ENCODE assay signal across 8 cellular contexts in the genomic region with DNA sequence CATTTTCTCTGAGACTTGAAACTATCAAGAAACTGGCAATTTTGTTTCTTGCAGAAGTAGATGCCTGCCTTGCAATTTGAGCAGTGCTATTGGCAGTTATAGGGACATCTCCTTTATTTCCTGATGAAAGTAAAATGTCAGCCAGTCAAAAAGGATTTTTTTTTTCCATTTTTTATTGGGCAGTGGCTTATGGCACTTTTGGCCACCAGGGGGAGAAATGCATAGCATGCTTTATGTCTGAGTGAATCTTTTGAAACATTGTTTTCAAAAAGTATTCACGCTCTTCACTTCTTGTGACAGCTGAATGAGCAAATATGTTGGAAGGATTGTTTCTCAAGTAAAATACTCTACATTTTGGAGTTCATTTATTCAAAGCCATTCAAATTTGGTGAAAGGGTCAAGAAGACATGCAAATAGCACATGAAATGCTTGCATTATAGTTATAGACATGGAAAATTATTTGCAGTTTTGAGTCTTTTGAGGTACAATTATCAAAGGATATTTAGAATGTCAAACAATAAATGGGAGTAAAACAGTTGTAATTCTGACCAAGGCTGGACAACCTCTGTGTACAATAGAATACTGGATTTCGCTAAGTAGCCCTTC.
DNase-seq lines count a peak whose midpoint lies in the region; ATAC-seq and TF ChIP-seq lines count a peak whose summit lies in the region.

No MANE protein-coding gene starts in this region.

- DNase-seq in GM04504 (ENCODE audit: low read depth), result peak; percentile 13
- DNase-seq in NCI-H510A treated with DMSO at 0.1 percent for 48 hours (lab: John Stamatoyannopoulos, UW), result peak; percentile 38
- DNase-seq in erythroblast (lab: John Stamatoyannopoulos, UW), result peak; percentile 2 to 40
- no peak for DNase-seq in prostate gland (ENCODE audit: low spot score)
- no peak for DNase-seq in GDM1 (lab: John Stamatoyannopoulos, UW)
- no peak for DNase-seq in caudate nucleus (lab: John Stamatoyannopoulos, UW)

- no peak overlapping the region for H3K4me3 ChIP-seq in prostate gland

- ATAC-seq in GM18909 (IDR thresholded peaks at IDR 0.05; ENCODE audit: poor library complexity, unreplicated experiment), result no peak

- peak; percentile 88 for TF ChIP-seq CTCF in 22Rv1 (IDR thresholded peaks at IDR 0.05)
- TF ChIP-seq CTCF in prostate gland (IDR thresholded peaks at IDR 0.05), result peak in 3 of 4 experiments; percentile 39 to 54 (median 42)

- no peaks in the 10 kb centered on the region for H3K36me3 ChIP-seq in prostate gland

- H3K27ac ChIP-seq in 22Rv1 (no peak overlapping the region), prostate gland (no peak overlapping the region), caudate nucleus (ENCODE audit: low read depth, low read length) (no peak overlapping the region)

- TF ChIP-seq POLR2A in erythroblast (IDR thresholded peaks at IDR 0.05; ENCODE audit: low read length) (no peak), prostate gland (IDR thresholded peaks at IDR 0.05) (no peak)

- no peaks in the 10 kb centered on the region for H3K4me1 ChIP-seq in prostate gland (replicated peaks)

- WGBS in prostate gland, result 78% methylated on average over 2 of the region's 2 CpGs

- intact Hi-C loops in prostate gland (cut with DNase I), result no loop called here

- no peaks in the 10 kb centered on the region for H3K27me3 ChIP-seq in prostate gland (replicated peaks; ENCODE audit: insufficient read depth)

- H3K9me3 ChIP-seq in prostate gland, result no peaks in the 10 kb centered on the region

Comparison
In these comparisons a context has a peak if more than half of its experiments do, and no peak if none do; other contexts are left out.
1. DNase-seq: peak in GM04504 (single experiment), NCI-H510A treated with DMSO at 0.1 percent for 48 hours (single experiment) and erythroblast (2 of 2); none in prostate gland (single experiment), GDM1 (single experiment) and caudate nucleus (0 of 61).